In the genomic region with DNA sequence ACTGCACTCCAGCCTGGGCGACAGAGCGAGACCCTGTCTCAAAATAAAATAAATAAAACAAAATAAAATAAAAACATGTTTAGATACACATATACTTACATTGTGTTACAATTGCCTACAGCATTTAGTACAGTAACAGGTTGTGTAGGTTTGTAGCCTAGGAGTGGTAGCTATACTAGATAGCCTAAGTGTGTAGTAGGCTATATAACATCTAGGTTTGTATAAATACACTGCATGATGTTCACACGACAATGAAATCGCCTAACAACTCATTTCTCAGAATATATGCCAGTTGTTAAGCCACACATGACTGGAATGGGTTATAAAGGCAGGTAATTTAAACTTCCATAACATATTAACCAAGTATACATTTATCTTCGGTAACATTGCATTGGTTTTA, we compare ENCODE assay signal across 1 cellular context.
TF ChIP-seq lines count a peak whose summit lies in the region.

No MANE protein-coding gene starts in this region.

TF ChIP-seq in K562, 482 proteins besides CTCF, POLR2A, EP300 and RAD21 (continued from another document):
- TF ChIP-seq, protein P1, sequence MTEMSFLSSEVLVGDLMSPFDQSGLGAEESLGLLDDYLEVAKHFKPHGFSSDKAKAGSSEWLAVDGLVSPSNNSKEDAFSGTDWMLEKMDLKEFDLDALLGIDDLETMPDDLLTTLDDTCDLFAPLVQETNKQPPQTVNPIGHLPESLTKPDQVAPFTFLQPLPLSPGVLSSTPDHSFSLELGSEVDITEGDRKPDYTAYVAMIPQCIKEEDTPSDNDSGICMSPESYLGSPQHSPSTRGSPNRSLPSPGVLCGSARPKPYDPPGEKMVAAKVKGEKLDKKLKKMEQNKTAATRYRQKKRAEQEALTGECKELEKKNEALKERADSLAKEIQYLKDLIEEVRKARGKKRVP (CRISPR knock-in tag; IDR thresholded peaks at IDR 0.05), result no peak
- no peak for TF ChIP-seq CHD1 (IDR thresholded peaks at IDR 0.05; ENCODE audit: low read length)
- no peak for TF ChIP-seq PHF8 (IDR thresholded peaks at IDR 0.05; ENCODE audit: borderline replicate concordance, low read length)
- TF ChIP-seq SNIP1 (IDR thresholded peaks at IDR 0.05; ENCODE audit: low read depth), result no peak
- TF ChIP-seq, protein P2, sequence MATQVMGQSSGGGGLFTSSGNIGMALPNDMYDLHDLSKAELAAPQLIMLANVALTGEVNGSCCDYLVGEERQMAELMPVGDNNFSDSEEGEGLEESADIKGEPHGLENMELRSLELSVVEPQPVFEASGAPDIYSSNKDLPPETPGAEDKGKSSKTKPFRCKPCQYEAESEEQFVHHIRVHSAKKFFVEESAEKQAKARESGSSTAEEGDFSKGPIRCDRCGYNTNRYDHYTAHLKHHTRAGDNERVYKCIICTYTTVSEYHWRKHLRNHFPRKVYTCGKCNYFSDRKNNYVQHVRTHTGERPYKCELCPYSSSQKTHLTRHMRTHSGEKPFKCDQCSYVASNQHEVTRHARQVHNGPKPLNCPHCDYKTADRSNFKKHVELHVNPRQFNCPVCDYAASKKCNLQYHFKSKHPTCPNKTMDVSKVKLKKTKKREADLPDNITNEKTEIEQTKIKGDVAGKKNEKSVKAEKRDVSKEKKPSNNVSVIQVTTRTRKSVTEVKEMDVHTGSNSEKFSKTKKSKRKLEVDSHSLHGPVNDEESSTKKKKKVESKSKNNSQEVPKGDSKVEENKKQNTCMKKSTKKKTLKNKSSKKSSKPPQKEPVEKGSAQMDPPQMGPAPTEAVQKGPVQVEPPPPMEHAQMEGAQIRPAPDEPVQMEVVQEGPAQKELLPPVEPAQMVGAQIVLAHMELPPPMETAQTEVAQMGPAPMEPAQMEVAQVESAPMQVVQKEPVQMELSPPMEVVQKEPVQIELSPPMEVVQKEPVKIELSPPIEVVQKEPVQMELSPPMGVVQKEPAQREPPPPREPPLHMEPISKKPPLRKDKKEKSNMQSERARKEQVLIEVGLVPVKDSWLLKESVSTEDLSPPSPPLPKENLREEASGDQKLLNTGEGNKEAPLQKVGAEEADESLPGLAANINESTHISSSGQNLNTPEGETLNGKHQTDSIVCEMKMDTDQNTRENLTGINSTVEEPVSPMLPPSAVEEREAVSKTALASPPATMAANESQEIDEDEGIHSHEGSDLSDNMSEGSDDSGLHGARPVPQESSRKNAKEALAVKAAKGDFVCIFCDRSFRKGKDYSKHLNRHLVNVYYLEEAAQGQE (CRISPR knock-in tag; IDR thresholded peaks at IDR 0.05; ENCODE audit: low read depth), result no peak
- no peak for TF ChIP-seq PTTG1 (tag; IDR thresholded peaks at IDR 0.05; ENCODE audit: low read depth)
- TF ChIP-seq, protein P3, sequence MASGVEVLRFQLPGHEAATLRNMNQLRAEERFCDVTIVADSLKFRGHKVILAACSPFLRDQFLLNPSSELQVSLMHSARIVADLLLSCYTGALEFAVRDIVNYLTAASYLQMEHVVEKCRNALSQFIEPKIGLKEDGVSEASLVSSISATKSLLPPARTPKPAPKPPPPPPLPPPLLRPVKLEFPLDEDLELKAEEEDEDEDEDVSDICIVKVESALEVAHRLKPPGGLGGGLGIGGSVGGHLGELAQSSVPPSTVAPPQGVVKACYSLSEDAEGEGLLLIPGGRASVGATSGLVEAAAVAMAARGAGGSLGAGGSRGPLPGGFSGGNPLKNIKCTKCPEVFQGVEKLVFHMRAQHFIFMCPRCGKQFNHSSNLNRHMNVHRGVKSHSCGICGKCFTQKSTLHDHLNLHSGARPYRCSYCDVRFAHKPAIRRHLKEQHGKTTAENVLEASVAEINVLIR (CRISPR knock-in tag; IDR thresholded peaks at IDR 0.05), result no peak
- no peak for TF ChIP-seq FOXK1 (CRISPR knock-in tag; IDR thresholded peaks at IDR 0.05; ENCODE audit: borderline replicate concordance)
- TF ChIP-seq CSDE1 (IDR thresholded peaks at IDR 0.05), result no peak
